ENCODE assay signal across 9 cellular contexts in genomic region chr17:64118452-64118979, GRCh38. TPM values are rescaled to one million over a fixed set of nuclear protein-coding genes. Genes with fewer than 3 reads are reported as not detected.
DNase-seq lines count a peak whose midpoint lies in the region; ATAC-seq and TF ChIP-seq lines count a peak whose summit lies in the region.
"Had no signal": no experiment of that assay in that cellular context is flagged by ENCODE, and none has a peak within 500 bp of the region (broad histone marks: within the 10 kb centered on the region; RNA-seq: fewer than 3 reads in every experiment).

No MANE protein-coding gene starts in this region.

- WGBS in prostate gland: 12% methylated on average over 5 of the region's 5 CpGs

- TF ChIP-seq POLR2A in prostate gland (IDR thresholded peaks at IDR 0.05): no peak

- peaks cover 8% of the 10 kb centered on the region for H3K36me3 Mint-ChIP-seq in dendritic cell treated with granulocyte-macrophage colony-stimulating factor and Interleukin-4, amounts not matched to agents 40 ng/mL and 50 ng/mL, for 4 days (ENCODE audit: low read depth)

- no peak for ATAC-seq in HG02852 (IDR thresholded peaks at IDR 0.05; ENCODE audit: unreplicated experiment)
- no peak for ATAC-seq in HG02642 (IDR thresholded peaks at IDR 0.05; ENCODE audit: poor library complexity, unreplicated experiment)

- H3K27ac ChIP-seq in prostate gland: no peak overlapping the region
- H3K27ac ChIP-seq: 22Rv1 had no signal

- DNase-seq in NCI-H1417 (lab: John Stamatoyannopoulos, UW): peak; percentile 27 to 68 (median 56)
- no peak for DNase-seq in NCI-H1417 treated with DMSO at 0.1 percent for 48 hours (lab: John Stamatoyannopoulos, UW)
- peak; percentile 56 for DNase-seq in NCI-H446 treated with DMSO at 0.1 percent for 48 hours (lab: John Stamatoyannopoulos, UW)
- peak; percentile 16 for DNase-seq in prostate gland (ENCODE audit: low spot score)
- DNase-seq in GM10248 (ENCODE audit: extremely low spot score): no peak

- CTCF ChIA-PET in GM10248 (lab: Yijun Ruan, JAX): interaction anchor here (1.0 to 19.4 kb wide), 7 partner anchors 9 to 90 kb away, joined by 3 to 515 read pairs (median 4); no protein-coding TSS in a partner anchor

- H3K27me3 Mint-ChIP-seq in dendritic cell treated with granulocyte-macrophage colony-stimulating factor and Interleukin-4, amounts not matched to agents 40 ng/mL and 50 ng/mL, for 4 days: no peaks in the 10 kb centered on the region

- H3K4me1 ChIP-seq in prostate gland (replicated peaks): no peaks in the 10 kb centered on the region

- no peaks in the 10 kb centered on the region for H3K9me3 Mint-ChIP-seq in dendritic cell treated with granulocyte-macrophage colony-stimulating factor and Interleukin-4, amounts not matched to agents 40 ng/mL and 50 ng/mL, for 4 days

- POLR2A ChIA-PET in GM10248 (lab: Yijun Ruan, JAX): interaction anchor here (0.7 to 1.4 kb wide), 2 partner anchors 11 to 27 kb away, joined by 3 read pairs; no protein-coding TSS in a partner anchor

- no peak overlapping the region for H3K27ac Mint-ChIP-seq in dendritic cell treated with granulocyte-macrophage colony-stimulating factor and Interleukin-4, amounts not matched to agents 40 ng/mL and 50 ng/mL, for 4 days

- no peaks in the 10 kb centered on the region for H3K9me3 ChIP-seq in prostate gland

- no peak for TF ChIP-seq CTCF in prostate gland (IDR thresholded peaks at IDR 0.05)
- TF ChIP-seq CTCF in GM10248 (IDR thresholded peaks at IDR 0.05; ENCODE audit: control extremely low read depth, extremely low read depth, low read depth, missing control alignments): no peak

- H3K4me1 Mint-ChIP-seq in dendritic cell treated with granulocyte-macrophage colony-stimulating factor and Interleukin-4, amounts not matched to agents 40 ng/mL and 50 ng/mL, for 4 days (ENCODE audit: low read depth): peaks cover 55% of the 10 kb centered on the region

- H3K4me3 Mint-ChIP-seq in dendritic cell treated with granulocyte-macrophage colony-stimulating factor and Interleukin-4, amounts not matched to agents 40 ng/mL and 50 ng/mL, for 4 days: peak overlapping the region; percentile 4

- no peaks in the 10 kb centered on the region for H3K36me3 ChIP-seq in prostate gland

- no peaks in the 10 kb centered on the region for H3K27me3 ChIP-seq in prostate gland (replicated peaks; ENCODE audit: insufficient read depth)

- intact Hi-C loops in dendritic cell treated with granulocyte-macrophage colony-stimulating factor and Interleukin-4, amounts not matched to agents 40 ng/mL and 50 ng/mL, for 4 days (cut with micrococcal nuclease): no loop called here
- intact Hi-C loops in prostate gland (cut with DNase I): no loop called here

- no peak overlapping the region for H3K4me3 ChIP-seq in prostate gland

RNA-seq across cellular contexts. Expression of gene ERN1, which starts 11.4 kb away (rescaled TPM):
- 10 to 100 TPM; 14.4 to 21.4 TPM for total RNA-seq in prostate gland

Comparison
In these comparisons a context has a peak if more than half of its experiments do, and no peak if none do; other contexts are left out.
1. DNase-seq: peak in NCI-H1417 (3 of 3), NCI-H446 treated with DMSO at 0.1 percent for 48 hours (single experiment) and prostate gland (single experiment); none in NCI-H1417 treated with DMSO at 0.1 percent for 48 hours (single experiment) and GM10248 (single experiment).